ENCODE assay signal across 1 cellular context in the genomic region with DNA sequence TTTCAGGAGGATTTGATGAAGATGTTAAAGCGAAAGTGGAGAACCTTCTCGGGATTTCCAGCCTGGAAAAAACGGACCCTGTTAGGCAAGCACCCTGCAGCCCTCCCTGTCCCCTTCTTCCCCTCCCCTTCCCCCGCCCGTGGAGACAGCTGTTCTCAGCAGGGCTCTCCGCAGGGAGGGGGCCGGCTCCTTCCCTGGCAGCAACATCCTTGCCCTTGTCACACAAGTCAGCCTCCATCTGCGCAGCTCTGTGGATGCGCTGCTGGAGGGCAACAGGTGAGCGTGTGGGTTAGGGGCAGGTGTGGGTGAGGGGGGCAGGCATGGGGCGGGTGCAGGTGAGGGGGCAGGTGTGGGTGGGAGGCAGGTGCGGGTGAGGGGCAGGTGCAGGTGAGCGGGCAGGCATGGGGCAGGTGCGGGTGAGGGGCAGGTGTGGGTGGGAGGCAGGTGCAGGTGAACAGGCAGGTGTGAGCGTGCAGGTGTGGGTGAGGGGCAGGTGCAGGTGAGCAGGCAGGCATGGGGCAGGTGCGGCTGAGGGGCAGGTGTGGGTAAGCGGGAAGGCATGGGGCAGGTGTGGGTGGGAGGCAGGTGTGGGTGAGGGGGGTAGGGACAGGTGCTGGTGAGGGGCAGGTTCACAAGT.
A peak's percentile ranks its signal among the peaks of the same experiment; 100 is the strongest.
TF ChIP-seq lines count a peak whose summit lies in the region.

No MANE protein-coding gene starts in this region.

TF ChIP-seq in GM12878, 131 proteins besides CTCF, POLR2A, EP300 and RAD21:
- TF ChIP-seq ZNF24 (IDR thresholded peaks at IDR 0.05): no peak
- no peak for TF ChIP-seq MTA2 (IDR thresholded peaks at IDR 0.05; ENCODE audit: low read depth)
- no peak for TF ChIP-seq MYB (IDR thresholded peaks at IDR 0.05; ENCODE audit: borderline replicate concordance, low read depth, low read length)
- no peak for TF ChIP-seq ZNF592 (IDR thresholded peaks at IDR 0.05)
- no peak for TF ChIP-seq CBFB (IDR thresholded peaks at IDR 0.05; ENCODE audit: low read depth)
- TF ChIP-seq SMAD1 (IDR thresholded peaks at IDR 0.05; ENCODE audit: low read depth, partially characterized antibody): no peak
- no peak for TF ChIP-seq FOS (IDR thresholded peaks at IDR 0.05; ENCODE audit: borderline replicate concordance, extremely low read depth, insufficient read length)
- TF ChIP-seq CHD2 (IDR thresholded peaks at IDR 0.05; ENCODE audit: borderline replicate concordance, low read depth, low read length): no peak
- no peak for TF ChIP-seq CHD1 (IDR thresholded peaks at IDR 0.05; ENCODE audit: low read depth, low read length)
- no peak for TF ChIP-seq TAF1 (IDR thresholded peaks at IDR 0.05; ENCODE audit: borderline replicate concordance, low read depth, low read length)
- TF ChIP-seq TCF12 (IDR thresholded peaks at IDR 0.05; ENCODE audit: low read depth, low read length): peak; percentile 67; the same call in 1 of the 2 replicates
- no peak for TF ChIP-seq WRNIP1 (IDR thresholded peaks at IDR 0.05; ENCODE audit: borderline replicate concordance, low read depth, low read length)
- TF ChIP-seq ATF7 (IDR thresholded peaks at IDR 0.05; ENCODE audit: low read depth): no peak
- TF ChIP-seq, protein P1, sequence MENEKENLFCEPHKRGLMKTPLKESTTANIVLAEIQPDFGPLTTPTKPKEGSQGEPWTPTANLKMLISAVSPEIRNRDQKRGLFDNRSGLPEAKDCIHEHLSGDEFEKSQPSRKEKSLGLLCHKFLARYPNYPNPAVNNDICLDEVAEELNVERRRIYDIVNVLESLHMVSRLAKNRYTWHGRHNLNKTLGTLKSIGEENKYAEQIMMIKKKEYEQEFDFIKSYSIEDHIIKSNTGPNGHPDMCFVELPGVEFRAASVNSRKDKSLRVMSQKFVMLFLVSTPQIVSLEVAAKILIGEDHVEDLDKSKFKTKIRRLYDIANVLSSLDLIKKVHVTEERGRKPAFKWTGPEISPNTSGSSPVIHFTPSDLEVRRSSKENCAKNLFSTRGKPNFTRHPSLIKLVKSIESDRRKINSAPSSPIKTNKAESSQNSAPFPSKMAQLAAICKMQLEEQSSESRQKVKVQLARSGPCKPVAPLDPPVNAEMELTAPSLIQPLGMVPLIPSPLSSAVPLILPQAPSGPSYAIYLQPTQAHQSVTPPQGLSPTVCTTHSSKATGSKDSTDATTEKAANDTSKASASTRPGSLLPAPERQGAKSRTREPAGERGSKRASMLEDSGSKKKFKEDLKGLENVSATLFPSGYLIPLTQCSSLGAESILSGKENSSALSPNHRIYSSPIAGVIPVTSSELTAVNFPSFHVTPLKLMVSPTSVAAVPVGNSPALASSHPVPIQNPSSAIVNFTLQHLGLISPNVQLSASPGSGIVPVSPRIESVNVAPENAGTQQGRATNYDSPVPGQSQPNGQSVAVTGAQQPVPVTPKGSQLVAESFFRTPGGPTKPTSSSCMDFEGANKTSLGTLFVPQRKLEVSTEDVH (IDR thresholded peaks at IDR 0.05; ENCODE audit: low read depth, partially characterized antibody): no peak
- peak; percentile 22; the same call in 1 of the 2 replicates for TF ChIP-seq POLR2AphosphoS2 (IDR thresholded peaks at IDR 0.05; ENCODE audit: low read depth, low read length)
- peak; percentile 64; the same call in 1 of the 2 replicates for TF ChIP-seq TCF3 (IDR thresholded peaks at IDR 0.05; ENCODE audit: borderline replicate concordance, insufficient read depth, low read depth, low read length)
- no peak for TF ChIP-seq ZBTB33 (IDR thresholded peaks at IDR 0.05)
- no peak for TF ChIP-seq IKZF1 (conservative IDR thresholded peaks at IDR 0.05)
- TF ChIP-seq, protein P2, sequence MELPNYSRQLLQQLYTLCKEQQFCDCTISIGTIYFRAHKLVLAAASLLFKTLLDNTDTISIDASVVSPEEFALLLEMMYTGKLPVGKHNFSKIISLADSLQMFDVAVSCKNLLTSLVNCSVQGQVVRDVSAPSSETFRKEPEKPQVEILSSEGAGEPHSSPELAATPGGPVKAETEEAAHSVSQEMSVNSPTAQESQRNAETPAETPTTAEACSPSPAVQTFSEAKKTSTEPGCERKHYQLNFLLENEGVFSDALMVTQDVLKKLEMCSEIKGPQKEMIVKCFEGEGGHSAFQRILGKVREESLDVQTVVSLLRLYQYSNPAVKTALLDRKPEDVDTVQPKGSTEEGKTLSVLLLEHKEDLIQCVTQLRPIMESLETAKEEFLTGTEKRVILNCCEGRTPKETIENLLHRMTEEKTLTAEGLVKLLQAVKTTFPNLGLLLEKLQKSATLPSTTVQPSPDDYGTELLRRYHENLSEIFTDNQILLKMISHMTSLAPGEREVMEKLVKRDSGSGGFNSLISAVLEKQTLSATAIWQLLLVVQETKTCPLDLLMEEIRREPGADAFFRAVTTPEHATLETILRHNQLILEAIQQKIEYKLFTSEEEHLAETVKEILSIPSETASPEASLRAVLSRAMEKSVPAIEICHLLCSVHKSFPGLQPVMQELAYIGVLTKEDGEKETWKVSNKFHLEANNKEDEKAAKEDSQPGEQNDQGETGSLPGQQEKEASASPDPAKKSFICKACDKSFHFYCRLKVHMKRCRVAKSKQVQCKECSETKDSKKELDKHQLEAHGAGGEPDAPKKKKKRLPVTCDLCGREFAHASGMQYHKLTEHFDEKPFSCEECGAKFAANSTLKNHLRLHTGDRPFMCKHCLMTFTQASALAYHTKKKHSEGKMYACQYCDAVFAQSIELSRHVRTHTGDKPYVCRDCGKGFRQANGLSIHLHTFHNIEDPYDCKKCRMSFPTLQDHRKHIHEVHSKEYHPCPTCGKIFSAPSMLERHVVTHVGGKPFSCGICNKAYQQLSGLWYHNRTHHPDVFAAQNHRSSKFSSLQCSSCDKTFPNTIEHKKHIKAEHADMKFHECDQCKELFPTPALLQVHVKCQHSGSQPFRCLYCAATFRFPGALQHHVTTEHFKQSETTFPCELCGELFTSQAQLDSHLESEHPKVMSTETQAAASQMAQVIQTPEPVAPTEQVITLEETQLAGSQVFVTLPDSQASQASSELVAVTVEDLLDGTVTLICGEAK (IDR thresholded peaks at IDR 0.05; ENCODE audit: borderline replicate concordance): no peak
- no peak for TF ChIP-seq CEBPB (IDR thresholded peaks at IDR 0.05; ENCODE audit: borderline replicate concordance in 1 of 2, low read depth in 2 of 2, low read length in 2 of 2)
- no peak for TF ChIP-seq EED (IDR thresholded peaks at IDR 0.05; ENCODE audit: low read depth)
